8 cellular contexts compared by ENCODE assay signal in the genomic region with DNA sequence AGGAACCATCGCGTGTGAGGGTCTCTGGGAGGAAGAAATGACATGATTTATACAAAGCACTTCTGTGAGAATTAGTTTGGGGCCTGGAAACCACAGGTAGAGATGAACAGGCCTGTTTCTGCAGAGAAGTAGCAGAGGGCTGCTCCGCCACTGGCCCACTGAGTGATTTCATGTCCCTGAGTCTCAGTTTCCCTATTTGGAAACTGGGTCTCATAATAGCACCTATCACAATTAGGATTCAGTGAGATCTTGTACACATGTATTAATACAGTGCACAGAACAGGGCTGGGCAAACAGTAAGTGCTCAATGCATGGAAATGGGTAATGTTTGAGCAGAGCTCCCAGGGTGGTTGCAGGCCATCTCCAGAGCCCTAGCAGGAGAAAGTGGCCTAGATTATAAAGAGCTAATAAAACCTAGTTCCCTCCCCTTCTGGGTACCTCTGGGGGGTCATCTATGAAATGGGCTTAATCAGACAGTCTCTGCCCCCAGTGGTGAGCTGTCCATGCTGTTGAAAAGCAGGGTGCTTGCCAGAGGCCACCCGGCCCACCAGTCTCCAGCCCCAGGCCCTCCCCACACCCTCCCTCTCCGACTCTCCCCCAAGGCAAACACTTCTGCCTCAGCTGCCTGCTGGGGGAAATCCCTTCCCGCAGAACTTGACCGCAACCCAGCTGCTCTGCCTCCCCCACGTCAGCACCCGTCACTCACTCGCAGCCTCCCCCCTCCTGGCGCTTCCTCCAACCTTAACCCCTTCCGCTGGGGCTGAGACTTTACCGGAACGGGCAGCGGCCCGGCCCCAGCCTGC. TPM values are rescaled to one million over a fixed set of nuclear protein-coding genes. Genes with fewer than 3 reads are reported as not detected.
A peak's percentile ranks its signal among the peaks of the same experiment; 100 is the strongest.
DNase-seq lines count a peak whose midpoint lies in the region; ATAC-seq and TF ChIP-seq lines count a peak whose summit lies in the region.

No MANE protein-coding gene starts in this region.

- intact Hi-C loops in A673 (cut with micrococcal nuclease; ENCODE audit: unreplicated experiment) = no loop called here
- intact Hi-C loops in activated CD8-positive, alpha-beta T cell treated with anti-CD3 and anti-CD28 coated beads for 36 hours (cut with micrococcal nuclease) = no loop called here

- CTCF ChIA-PET in A673 (lab: Charles Lee) = no interaction called here
- CTCF ChIA-PET in activated CD8-positive, alpha-beta T cell treated with anti-CD3 and anti-CD28 coated beads for 36 hours (lab: Charles Lee) = interaction anchor here (0.8 to 3.8 kb wide), 6 partner anchors 10 to 64 kb away, joined by 3 to 26 read pairs (median 7); no protein-coding TSS in a partner anchor

- H3K9me3 ChIP-seq in A673 (ENCODE audit: low read depth, low read length, poor library complexity, severe bottlenecking) (no peaks in the 10 kb centered on the region), endodermal cell (ENCODE audit: control insufficient read depth, low read length) (no peaks in the 10 kb centered on the region)

- H3K36me3 ChIP-seq in A673 (ENCODE audit: insufficient read depth, low read length, poor library complexity, severe bottlenecking) (no peaks in the 10 kb centered on the region), endodermal cell (ENCODE audit: control insufficient read depth, insufficient read depth, low read length) (no peaks in the 10 kb centered on the region)

- no peak overlapping the region for H3K9ac ChIP-seq in endodermal cell (ENCODE audit: extremely low read depth, low read length, poor library complexity, severe bottlenecking)

- H3K4me3 ChIP-seq in A673 (ENCODE audit: low read depth, low read length, poor library complexity, severe bottlenecking) (peak overlapping the region; percentile 22), endodermal cell (ENCODE audit: low read length) (peak overlapping the region; percentile 59)

- H3K27me3 ChIP-seq in A673 (replicated peaks; ENCODE audit: insufficient read depth, low read depth, low read length, poor library complexity) (no peaks in the 10 kb centered on the region), endodermal cell (ENCODE audit: control insufficient read depth, insufficient read depth, low read length, poor library complexity, severe bottlenecking) (peaks cover 53% of the 10 kb centered on the region)

- H3K27ac ChIP-seq in A673 (ENCODE audit: low read depth, low read length, poor library complexity, severe bottlenecking) (peak overlapping the region; percentile 45), endodermal cell (ENCODE audit: low read depth, low read length) (no peak overlapping the region)

- H3K4me1 Mint-ChIP-seq in activated CD8-positive, alpha-beta T cell treated with anti-CD3 and anti-CD28 coated beads for 36 hours (ENCODE audit: low read depth) = peaks cover 51% of the 10 kb centered on the region
- H3K4me1 Mint-ChIP-seq in endodermal cell (peaks cover 11% of the 10 kb centered on the region), mesothelial cell of epicardium (peaks cover 48% of the 10 kb centered on the region)

- peak; percentile 47 for ATAC-seq in GM18520 (IDR thresholded peaks at IDR 0.05; ENCODE audit: unreplicated experiment)
- peak; percentile 62 for ATAC-seq in HG03060 (IDR thresholded peaks at IDR 0.05; ENCODE audit: low read depth, unreplicated experiment)
- ATAC-seq in activated CD8-positive, alpha-beta T cell treated with anti-CD3 and anti-CD28 coated beads for 36 hours = peak; percentile 85

- H3K4me1 ChIP-seq in A673 (ENCODE audit: insufficient read depth, low read length, poor library complexity, severe bottlenecking) (peaks cover 32% of the 10 kb centered on the region), endodermal cell (ENCODE audit: control insufficient read depth, insufficient read depth, low read length) (peaks cover 4% of the 10 kb centered on the region)

- peaks cover 47% of the 10 kb centered on the region for H3K36me3 Mint-ChIP-seq in activated CD8-positive, alpha-beta T cell treated with anti-CD3 and anti-CD28 coated beads for 36 hours (ENCODE audit: low read depth)
- no peaks in the 10 kb centered on the region for H3K36me3 Mint-ChIP-seq in endodermal cell (ENCODE audit: low read depth)
- peaks cover 6% of the 10 kb centered on the region for H3K36me3 Mint-ChIP-seq in mesothelial cell of epicardium

- H3K27me3 Mint-ChIP-seq in activated CD8-positive, alpha-beta T cell treated with anti-CD3 and anti-CD28 coated beads for 36 hours = no peaks in the 10 kb centered on the region
- H3K27me3 Mint-ChIP-seq in endodermal cell (ENCODE audit: insufficient read depth) = peaks cover 93% of the 10 kb centered on the region
- peaks cover 32% of the 10 kb centered on the region for H3K27me3 Mint-ChIP-seq in mesothelial cell of epicardium (ENCODE audit: low read depth)

- WGBS in endodermal cell (ENCODE audit: insufficient coverage in 1 of 2, insufficient read length in 1 of 2), 2 experiments = 19 to 48% methylated on average over 7 to 16 of the region's 16 CpGs

- H3K4me3 Mint-ChIP-seq in activated CD8-positive, alpha-beta T cell treated with anti-CD3 and anti-CD28 coated beads for 36 hours = peak overlapping the region; percentile 91
- H3K4me3 Mint-ChIP-seq in endodermal cell = peak overlapping the region; percentile 52
- peak overlapping the region; percentile 55 for H3K4me3 Mint-ChIP-seq in mesothelial cell of epicardium

- no peaks in the 10 kb centered on the region for H3K9me3 Mint-ChIP-seq in activated CD8-positive, alpha-beta T cell treated with anti-CD3 and anti-CD28 coated beads for 36 hours
- H3K9me3 Mint-ChIP-seq in endodermal cell (no peaks in the 10 kb centered on the region), mesothelial cell of epicardium (no peaks in the 10 kb centered on the region)

- DNase-seq in A673 (ENCODE audit: low spot score) (peak; percentile 73), NCI-H82 (lab: John Stamatoyannopoulos, UW) (peak; percentile 86), endodermal cell (peak; percentile 89), mesothelial cell of epicardium (ENCODE audit: low spot score in 2 of 2, unreplicated experiment in 2 of 2) (peak in 1 of 2 experiments; percentile 74)
- peak; percentile 97 for DNase-seq in activated CD8-positive, alpha-beta T cell treated with anti-CD3 and anti-CD28 coated beads for 36 hours
- DNase-seq in stimulated activated CD8-positive, alpha-beta memory T cell treated with anti-CD3 and anti-CD28 coated beads, Interleukin-15, amount 100 ng/mL, for 48 hours (ENCODE audit: low read depth in 2 of 2) = peak; percentile 95 to 96

- POLR2A ChIA-PET in A673 (lab: Charles Lee; ENCODE audit: low non-redundant PET) = interaction anchor here (0.7 kb wide), 1 partner anchor 138 kb away, joined by 3 read pairs; no protein-coding TSS in a partner anchor
- POLR2A ChIA-PET in activated CD8-positive, alpha-beta T cell treated with anti-CD3 and anti-CD28 coated beads for 36 hours (lab: Charles Lee) = interaction anchor here (0.7 to 1.7 kb wide), 6 partner anchors 13 to 63 kb away, joined by 3 to 9 read pairs (median 4); no protein-coding TSS in a partner anchor

- peak overlapping the region; percentile 98 for H3K27ac Mint-ChIP-seq in activated CD8-positive, alpha-beta T cell treated with anti-CD3 and anti-CD28 coated beads for 36 hours
- H3K27ac Mint-ChIP-seq in endodermal cell (no peak overlapping the region), mesothelial cell of epicardium (peak overlapping the region; percentile 64)

- BruUV-seq in A673 (replicated peaks; lab: Mats Ljungman, UMichigan) = no TSS peak

- no peak for TF ChIP-seq CTCF in A673 (conservative IDR thresholded peaks at IDR 0.05; ENCODE audit: low read depth, low read length)
- no peak for TF ChIP-seq CTCF in activated CD8-positive, alpha-beta T cell treated with anti-CD3 and anti-CD28 coated beads for 36 hours (IDR thresholded peaks at IDR 0.05)
- peak; percentile 19 for TF ChIP-seq CTCF in endodermal cell (conservative IDR thresholded peaks at IDR 0.05)
- TF ChIP-seq CTCF in mesothelial cell of epicardium (IDR thresholded peaks at IDR 0.05; ENCODE audit: unreplicated experiment) = no peak

RNA-seq across cellular contexts. Expression of a gene that starts 4.5 kb away (rescaled TPM):
- total RNA-seq in A673 (2021) (6.6 and 9.9 TPM in 2 replicates), endodermal cell (1 to 10 TPM; 1.8 to 6.2 TPM), mesothelial cell of epicardium (14.9 to 21.5 TPM (median 20.1 TPM) in 3 replicates)
- 10 to 100 TPM; 22.8 to 27.7 TPM for total RNA-seq in activated CD8-positive, alpha-beta T cell treated with anti-CD3 and anti-CD28 coated beads for 36 hours
- 2.0 TPM for polyA plus RNA-seq in endodermal cell (2013, experiment 1 of 2)
- 3.0 TPM for polyA plus RNA-seq in endodermal cell (2013, experiment 2 of 2)

RNA-seq across cellular contexts. Expression of a gene that starts 24.7 kb away (rescaled TPM):
- total RNA-seq in A673 (2021) = not detected in 2 replicates
- total RNA-seq in activated CD8-positive, alpha-beta T cell treated with anti-CD3 and anti-CD28 coated beads for 36 hours = not detected
- 10 to 100 TPM in 1 of 2 donors, 1 to 10 TPM in 1; 6.6 to 15.5 TPM for total RNA-seq in endodermal cell
- 1.9 TPM for polyA plus RNA-seq in endodermal cell (2013, experiment 1 of 2)
- 0.83 TPM for polyA plus RNA-seq in endodermal cell (2013, experiment 2 of 2)
- 8.5 to 10.8 TPM (median 8.8 TPM) in 3 replicates for total RNA-seq in mesothelial cell of epicardium

RNA-seq across cellular contexts. Expression of a gene that starts 54.1 kb away (rescaled TPM):
- total RNA-seq in A673 (2021) (not detected in 2 replicates), endodermal cell (not detected), mesothelial cell of epicardium (not detected in 3 replicates)
- total RNA-seq in activated CD8-positive, alpha-beta T cell treated with anti-CD3 and anti-CD28 coated beads for 36 hours = not detected
- polyA plus RNA-seq in endodermal cell (2013, experiment 1 of 2) = not detected
- not detected for polyA plus RNA-seq in endodermal cell (2013, experiment 2 of 2)

RNA-seq across cellular contexts. Expression of a gene that starts 55.9 kb away (rescaled TPM):
- 3.4 and 6.6 TPM in 2 replicates for total RNA-seq in A673 (2021)
- not detected for total RNA-seq in activated CD8-positive, alpha-beta T cell treated with anti-CD3 and anti-CD28 coated beads for 36 hours
- 10 to 100 TPM; 62.9 to 64.0 TPM for total RNA-seq in endodermal cell
- polyA plus RNA-seq in endodermal cell (2013, experiment 1 of 2) = 30.6 TPM
- 22.0 TPM for polyA plus RNA-seq in endodermal cell (2013, experiment 2 of 2)
- total RNA-seq in mesothelial cell of epicardium = 346 to 378 TPM (median 355 TPM) in 3 replicates
